Comparison of ENCODE assay signal across 8 cellular contexts in genomic region chrX:134186362-134187121, GRCh38. TPM values are rescaled to one million over a fixed set of nuclear protein-coding genes. Genes with fewer than 3 reads are reported as not detected.
DNase-seq lines count a peak whose midpoint lies in the region; ATAC-seq and TF ChIP-seq lines count a peak whose summit lies in the region.

No MANE protein-coding gene starts in this region.

- peaks cover 22% of the 10 kb centered on the region for H3K4me1 Mint-ChIP-seq in type B pancreatic cell (ENCODE audit: unreplicated experiment)

- H2AFZ ChIP-seq in PC-9 = no peak overlapping the region

- H3K27me3 ChIP-seq in PC-9 (ENCODE audit: insufficient read depth, low read depth) = no peaks in the 10 kb centered on the region

- H3K27ac Mint-ChIP-seq in type B pancreatic cell = peak overlapping the region; percentile 0

- H3K79me2 ChIP-seq in PC-9 (ENCODE audit: low read depth) = no peaks in the 10 kb centered on the region

- no peaks in the 10 kb centered on the region for H3K36me3 ChIP-seq in PC-9 (ENCODE audit: low read depth)

- no peaks in the 10 kb centered on the region for H3F3A ChIP-seq in PC-9 (ENCODE audit: insufficient read depth, low read depth)

- intact Hi-C loops in PC-9 (cut with micrococcal nuclease; ENCODE audit: unreplicated experiment) = no loop called here

- H3K27ac ChIP-seq in PC-9 = no peak overlapping the region

- H3K9me3 Mint-ChIP-seq in type B pancreatic cell = no peaks in the 10 kb centered on the region

- ATAC-seq in HG02588 (IDR thresholded peaks at IDR 0.05; ENCODE audit: unreplicated experiment) = peak; percentile 92

- H3K9me2 ChIP-seq in PC-9 (ENCODE audit: insufficient read depth) = no peaks in the 10 kb centered on the region

- H3K9me3 ChIP-seq in PC-9 (ENCODE audit: insufficient read depth, low read depth) = no peaks in the 10 kb centered on the region

- TF ChIP-seq CTCF in GM10248 (IDR thresholded peaks at IDR 0.05; ENCODE audit: control extremely low read depth, extremely low read depth, low read depth, missing control alignments) = no peak
- no peak for TF ChIP-seq CTCF in PC-9 (conservative IDR thresholded peaks at IDR 0.05)
- peak; percentile 24 for TF ChIP-seq CTCF in type B pancreatic cell (conservative IDR thresholded peaks at IDR 0.05)
- TF ChIP-seq CTCF in GM20000 (IDR thresholded peaks at IDR 0.05; ENCODE audit: extremely low read depth, missing control alignments) = no peak

- no peaks in the 10 kb centered on the region for H4K20me1 ChIP-seq in PC-9 (ENCODE audit: insufficient read depth)

- H3K36me3 Mint-ChIP-seq in type B pancreatic cell = no peaks in the 10 kb centered on the region

- H3K4me2 ChIP-seq in PC-9 = 0 out of 2 replicates have a peak overlapping the region, but pooled peaks have one; percentile 22

- no peaks in the 10 kb centered on the region for H3K27me3 Mint-ChIP-seq in type B pancreatic cell

- no peaks in the 10 kb centered on the region; the same call in 1 of the 2 replicates for H3K4me1 ChIP-seq in PC-9 (replicated peaks; ENCODE audit: insufficient read depth)

- DNase-seq in GM10248 (ENCODE audit: extremely low spot score) = peak; percentile 14
- peak; percentile 2 to 80 for DNase-seq in PC-9
- DNase-seq in activated naive CD8-positive, alpha-beta T cell treated with anti-CD3 and anti-CD28 coated beads, Interleukin-2, amount 50 U/mL, for 16 hours (ENCODE audit: low read depth, low spot score) = peak; percentile 10
- DNase-seq in type B pancreatic cell (ENCODE audit: extremely low spot score, unreplicated experiment) = no peak
- DNase-seq in DMS53 treated with DMSO at 0.1 percent for 48 hours (lab: John Stamatoyannopoulos, UW; ENCODE audit: unreplicated experiment) = no peak
- no peak for DNase-seq in GM20000 (ENCODE audit: low spot score)
- DNase-seq in NCI-H1048 (lab: John Stamatoyannopoulos, UW) = no peak

- POLR2A ChIA-PET in GM10248 (lab: Yijun Ruan, JAX) (no interaction called here), PC-9 (lab: Charles Lee; ENCODE audit: unreplicated experiment) (no interaction called here)

- CTCF ChIA-PET in GM10248 (lab: Yijun Ruan, JAX) = no interaction called here
- CTCF ChIA-PET in PC-9 (lab: Charles Lee) = interaction anchor here (0.7 kb wide), 1 partner anchor 72 kb away, joined by 3 read pairs; no protein-coding TSS in a partner anchor

- H3K4me3 ChIP-seq in PC-9 = no peak overlapping the region

- peak overlapping the region; percentile 9 for H3K4me3 Mint-ChIP-seq in type B pancreatic cell

- BruUV-seq in PC-9 (replicated peaks; lab: Mats Ljungman, UMichigan) = no TSS peak

RNA-seq across cellular contexts. Expression of gene CCDC160, which starts 50.4 kb away (rescaled TPM):
- total RNA-seq in PC-9 (2021) (0.23 and 0.48 TPM in 2 replicates), type B pancreatic cell (ENCODE audit: low replicate concordance) (0.55 and 1.8 TPM in 2 replicates)

Comparison
In these comparisons a context has a peak if more than half of its experiments do, and no peak if none do; other contexts are left out.
1. DNase-seq: peak in GM10248 (single experiment), PC-9 (2 of 2) and activated naive CD8-positive, alpha-beta T cell treated with anti-CD3 and anti-CD28 coated beads, Interleukin-2, amount 50 U/mL, for 16 hours (single experiment); none in type B pancreatic cell (single experiment), DMS53 treated with DMSO at 0.1 percent for 48 hours (single experiment), GM20000 (single experiment) and NCI-H1048 (single experiment).